In the genomic region with DNA sequence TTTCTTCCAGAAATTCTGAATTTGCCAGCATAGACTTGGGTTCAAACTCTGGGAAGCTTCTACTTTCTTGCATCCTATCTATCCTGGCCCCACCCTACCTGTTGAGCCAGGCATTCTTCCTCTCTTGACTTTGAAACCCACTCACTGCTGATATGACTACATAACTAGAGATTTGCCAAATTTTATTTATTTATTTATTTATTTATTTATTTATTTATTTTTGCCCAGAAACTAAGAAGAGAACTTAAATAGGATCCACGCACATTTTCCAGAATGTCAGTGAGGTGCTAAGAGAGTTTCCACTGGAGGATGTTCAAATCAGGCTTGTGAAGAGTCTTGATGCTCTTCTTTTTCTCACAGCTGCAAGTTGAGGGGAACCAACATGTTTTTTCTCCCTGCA, we compare ENCODE assay signal across 7 cellular contexts.
"Had no signal": no experiment of that assay in that cellular context is flagged by ENCODE, and none has a peak within 500 bp of the region (broad histone marks: within the 10 kb centered on the region; RNA-seq: fewer than 3 reads in every experiment).

No MANE protein-coding gene starts in this region.

- H3K4me1 Mint-ChIP-seq: IgD-negative memory B cell had no signal

- H3K4me3 Mint-ChIP-seq: GM23338, H9, HFFc6, IgD-negative memory B cell had no signal

- ATAC-seq: GM23338, HepG2 had no signal

- H3K36me3 Mint-ChIP-seq: IgD-negative memory B cell had no signal

- H3K27ac Mint-ChIP-seq: GM23338, H9, HFFc6, IgD-negative memory B cell had no signal

- DNase-seq: H9, HCEC 1CT, HFFc6, KBM-7 had no signal

- H3K9me3 Mint-ChIP-seq: GM23338, H9, HFFc6, IgD-negative memory B cell had no signal
